In genomic region chr2:219279151-219279915, GRCh38 we compare ENCODE assay signal across 1 cellular context.
TF ChIP-seq lines count a peak whose summit lies in the region.

Gene DNAJB2, plus strand, starts transcription at chr2:219279366. Its CDS starts 468 bp downstream, at chr2:219279834.

TF ChIP-seq in SK-N-SH, 30 proteins besides CTCF, POLR2A, EP300 and RAD21 (continued from another document):
- TF ChIP-seq USF1 (IDR thresholded peaks at IDR 0.05; ENCODE audit: borderline replicate concordance, low read depth) = no peak
- TF ChIP-seq EZH2phosphoT487 (IDR thresholded peaks at IDR 0.05; ENCODE audit: borderline replicate concordance, low read depth) = no peak
- TF ChIP-seq TAF1 (IDR thresholded peaks at IDR 0.05; ENCODE audit: borderline replicate concordance, low read depth, low read length) = peak; percentile 71
- no peak for TF ChIP-seq IRF3 (IDR thresholded peaks at IDR 0.05; ENCODE audit: low read depth, low read length)
